ENCODE assay signal across 14 cellular contexts in the genomic region with DNA sequence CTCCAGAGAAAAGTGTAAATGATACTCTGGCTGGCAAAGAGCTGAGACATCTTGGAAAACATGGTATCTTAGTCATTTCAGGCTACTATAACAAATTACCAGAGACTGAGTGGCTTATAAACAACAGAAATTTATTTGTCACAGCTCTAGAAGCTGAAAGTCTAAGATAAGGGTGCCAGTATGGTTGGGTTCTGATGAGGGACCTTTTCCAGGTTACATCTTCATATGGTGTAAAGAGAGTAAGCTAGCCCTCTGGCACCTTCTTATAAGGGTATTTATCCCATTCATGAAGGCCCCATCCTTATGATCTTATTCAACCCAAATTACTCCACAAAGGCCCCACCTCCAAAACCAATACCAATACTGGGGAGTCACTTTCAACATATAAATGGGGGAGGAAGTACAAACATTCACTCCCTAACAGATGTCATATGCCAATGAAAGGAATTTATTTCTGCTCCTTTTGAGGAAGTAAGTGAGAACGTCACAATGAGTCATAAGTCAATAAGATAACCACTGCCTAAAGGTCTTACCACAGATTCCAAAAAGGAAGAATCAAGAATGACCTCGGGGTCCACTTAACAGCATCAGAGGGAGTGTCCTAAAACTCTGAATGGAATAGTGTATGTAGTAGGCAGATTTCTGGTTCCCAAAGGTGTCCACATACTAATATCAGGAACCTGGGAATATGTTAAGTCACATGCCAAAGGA.
DNase-seq lines count a peak whose midpoint lies in the region; ATAC-seq and TF ChIP-seq lines count a peak whose summit lies in the region.
"Had no signal": no experiment of that assay in that cellular context is flagged by ENCODE, and none has a peak within 500 bp of the region (broad histone marks: within the 10 kb centered on the region; RNA-seq: fewer than 3 reads in every experiment).

No MANE protein-coding gene starts in this region.

- H3K4me3 Mint-ChIP-seq in CD8-positive, alpha-beta memory T cell, result no peak overlapping the region

- no peak overlapping the region for H3K9ac ChIP-seq in IMR-90 (ENCODE audit: low read depth, low read length)
- H3K9ac ChIP-seq in colonic mucosa (ENCODE audit: low read depth in 2 of 2, low read length in 2 of 2), result no peak overlapping the region

- no peak overlapping the region for H3K23ac ChIP-seq in IMR-90 (ENCODE audit: low read depth, low read length)

- no peak overlapping the region for H2AK9ac ChIP-seq in IMR-90 (replicated peaks; ENCODE audit: low read depth, low read length, poor library complexity)

- no peaks in the 10 kb centered on the region for H4K20me1 ChIP-seq in IMR-90 (ENCODE audit: insufficient read depth, low read length)

- no TSS peak for BruUV-seq in IMR-90 (replicated peaks; lab: Mats Ljungman, UMichigan)

- no peaks in the 10 kb centered on the region for H3K36me3 Mint-ChIP-seq in CD8-positive, alpha-beta memory T cell

- H2BK120ac ChIP-seq in IMR-90 (ENCODE audit: low read depth, low read length), result no peak overlapping the region

- CTCF ChIA-PET in IMR-90 (lab: Yijun Ruan, JAX), result interaction anchor here (0.8 kb wide), 1 partner anchor 13 kb away, joined by 3 read pairs; no protein-coding TSS in a partner anchor
- CTCF ChIA-PET in CD8-positive, alpha-beta memory T cell (lab: Charles Lee), result no interaction called here

- no peak overlapping the region for H3K14ac ChIP-seq in IMR-90 (replicated peaks; ENCODE audit: low read depth, low read length)

- H3K56ac ChIP-seq in IMR-90 (ENCODE audit: extremely low read depth, insufficient read depth, low read length), result no peak overlapping the region

- H4K5ac ChIP-seq in IMR-90 (ENCODE audit: low read depth, low read length), result no peak overlapping the region

- no peak for TF ChIP-seq RAD21 in IMR-90 (IDR thresholded peaks at IDR 0.05; ENCODE audit: low read length)

- H3K27ac ChIP-seq in IMR-90 (ENCODE audit: insufficient read depth, low read length) (no peak overlapping the region), colonic mucosa (no peak overlapping the region)
- no peak overlapping the region for H3K27ac ChIP-seq in CD8-positive, alpha-beta memory T cell (ENCODE audit: low read depth, low read length)
- H3K27ac ChIP-seq: SJCRH30 had no signal

- no peak overlapping the region for H2BK20ac ChIP-seq in IMR-90 (ENCODE audit: low read depth, low read length)

- H2BK5ac ChIP-seq in IMR-90 (ENCODE audit: low read depth, low read length, poor library complexity, severe bottlenecking), result no peak overlapping the region

- H3K27me3 Mint-ChIP-seq in CD8-positive, alpha-beta memory T cell, result peaks cover 5 to 10% of the 10 kb centered on the region in 2 donors

- dilution Hi-C loops in IMR-90 (cut with HindIII; ENCODE audit: low sequenced_read_pairs, unreplicated experiment), result no loop called here

- TF ChIP-seq CTCF in IMR-90 (conservative IDR thresholded peaks at IDR 0.05; ENCODE audit: low read depth, low read length) (no peak), colonic mucosa (IDR thresholded peaks at IDR 0.05) (no peak)

- no peaks in the 10 kb centered on the region; the same call in 1 of the 2 replicates for H3K27me3 ChIP-seq in IMR-90 (ENCODE audit: control insufficient read depth, insufficient read depth, low read length)
- no peaks in the 10 kb centered on the region for H3K27me3 ChIP-seq in colonic mucosa
- H3K27me3 ChIP-seq in CD8-positive, alpha-beta memory T cell (ENCODE audit: insufficient read depth, low read length, poor library complexity, severe bottlenecking), result no peaks in the 10 kb centered on the region
- H3K27me3 ChIP-seq: MG63, SJCRH30 had no signal

- no peak overlapping the region for H4K91ac ChIP-seq in IMR-90 (ENCODE audit: insufficient read depth, low read depth, low read length)

- no peaks in the 10 kb centered on the region for H3K4me1 Mint-ChIP-seq in CD8-positive, alpha-beta memory T cell

- no peak overlapping the region for H2BK15ac ChIP-seq in IMR-90 (ENCODE audit: low read depth, low read length)

- H3K18ac ChIP-seq in IMR-90 (ENCODE audit: low read depth, low read length), result no peak overlapping the region

- no peak overlapping the region; the same call in 1 of the 2 replicates for H3K4me2 ChIP-seq in IMR-90 (ENCODE audit: low read depth, low read length)

- H3K4me3 ChIP-seq in IMR-90 (ENCODE audit: insufficient read depth, low read depth, low read length) (no peak overlapping the region), colonic mucosa (no peak overlapping the region)
- H3K4me3 ChIP-seq in CD8-positive, alpha-beta memory T cell (ENCODE audit: low read length), result no peak overlapping the region
- H3K4me3 ChIP-seq: MG63, SJCRH30 had no signal

- WGBS in IMR-90 (ENCODE audit: extremely low coverage in 2 of 2, insufficient read length in 1 of 2), 2 experiments, result no CpG with 5 or more reads among the region's 2 CpGs

- no peaks in the 10 kb centered on the region for H3K9me3 ChIP-seq in IMR-90 (ENCODE audit: control insufficient read depth, insufficient read depth, low read length)
- no peaks in the 10 kb centered on the region for H3K9me3 ChIP-seq in colonic mucosa
- no peaks in the 10 kb centered on the region for H3K9me3 ChIP-seq in CD8-positive, alpha-beta memory T cell (ENCODE audit: low read length)
- H3K9me3 ChIP-seq: MG63, SJCRH30 had no signal

- H2AK5ac ChIP-seq in IMR-90 (ENCODE audit: low read depth, low read length), result no peak overlapping the region

- H3K4me1 ChIP-seq in IMR-90 (ENCODE audit: control insufficient read depth, insufficient read depth, low read length), result peaks cover 2% of the 10 kb centered on the region; the same call in 1 of the 2 replicates
- no peaks in the 10 kb centered on the region for H3K4me1 ChIP-seq in colonic mucosa
- no peaks in the 10 kb centered on the region for H3K4me1 ChIP-seq in CD8-positive, alpha-beta memory T cell (ENCODE audit: insufficient read depth, low read length)
- H3K4me1 ChIP-seq: SJCRH30 had no signal

- DNase-seq in A172 (ENCODE audit: low spot score) (peak; percentile 40), IMR-90 (peak; percentile 47), SKM-1 (lab: John Stamatoyannopoulos, UW; ENCODE audit: unreplicated experiment) (peak; percentile 3), fibroblast of peridontal ligament (ENCODE audit: extremely low read depth) (peak; percentile 22), cortex of kidney (lab: John Stamatoyannopoulos, UW) (no peak), NCI-H2081 (lab: John Stamatoyannopoulos, UW) (no peak), colonic mucosa (no peak)
- no peak for DNase-seq in CD8-positive, alpha-beta memory T cell
- DNase-seq: activated CD4-positive, alpha-beta T cell treated with anti-CD3 and anti-CD28 coated beads for 48 hours; glutamatergic neuron; MG63; NCI-H524 treated with DMSO at 0.1 percent for 48 hours; SJCRH30 had no signal

- peak; percentile 66 for ATAC-seq in IMR-90 (ENCODE audit: low read depth)
- ATAC-seq: left lobe of liver had no signal

- no peak overlapping the region for H4K8ac ChIP-seq in IMR-90 (ENCODE audit: low read depth in 2 of 2, low read length in 2 of 2)

- H3K27ac Mint-ChIP-seq in CD8-positive, alpha-beta memory T cell, result no peak overlapping the region

- in situ Hi-C loops in IMR-90 (cut with MboI; ENCODE audit: low sequenced_read_pairs), result loop anchor here (25.0 kb wide), 2 partner anchors 526 to 1201 kb away; no protein-coding TSS in a partner anchor

- no peak overlapping the region for H2AFZ ChIP-seq in IMR-90 (replicated peaks; ENCODE audit: low read length, poor library complexity)

- TF ChIP-seq POLR2A in IMR-90 (IDR thresholded peaks at IDR 0.05; ENCODE audit: low read depth, low read length), result no peak

- no peaks in the 10 kb centered on the region for H3K9me1 ChIP-seq in IMR-90 (ENCODE audit: insufficient read depth, low read length)

- H3K79me1 ChIP-seq in IMR-90 (ENCODE audit: low read depth in 1 of 2, low read length in 2 of 2), result no peaks in the 10 kb centered on the region

- intact Hi-C loops in IMR-90 (cut with micrococcal nuclease), result loop anchor here (10.0 kb wide), 1 partner anchor 1098 kb away; no protein-coding TSS in a partner anchor
- intact Hi-C loops in colonic mucosa (cut with DNase I), result no loop called here

- POLR2A ChIA-PET in IMR-90 (lab: Charles Lee; ENCODE audit: unreplicated experiment), result no interaction called here
- POLR2A ChIA-PET in CD8-positive, alpha-beta memory T cell (lab: Charles Lee), result no interaction called here

- H3K9me3 Mint-ChIP-seq in CD8-positive, alpha-beta memory T cell, result no peaks in the 10 kb centered on the region

- H3K4ac ChIP-seq in IMR-90 (ENCODE audit: low read depth, low read length), result 0 out of 2 replicates have a peak overlapping the region, but pooled peaks have one; percentile 36

- H3K36me3 ChIP-seq in IMR-90 (ENCODE audit: control insufficient read depth, insufficient read depth, low read length) (no peaks in the 10 kb centered on the region), colonic mucosa (no peaks in the 10 kb centered on the region)
- no peaks in the 10 kb centered on the region for H3K36me3 ChIP-seq in CD8-positive, alpha-beta memory T cell (ENCODE audit: insufficient read depth, low read length)
- H3K36me3 ChIP-seq: MG63, SJCRH30 had no signal

TF ChIP-seq in IMR-90, 13 proteins besides CTCF, POLR2A, EP300 and RAD21 (continues in another document):
- TF ChIP-seq RFX5 (IDR thresholded peaks at IDR 0.05; ENCODE audit: low read depth, low read length), result no peak
- no peak for TF ChIP-seq BHLHE40 (IDR thresholded peaks at IDR 0.05; ENCODE audit: low read depth, low read length)
- TF ChIP-seq, protein P1, sequence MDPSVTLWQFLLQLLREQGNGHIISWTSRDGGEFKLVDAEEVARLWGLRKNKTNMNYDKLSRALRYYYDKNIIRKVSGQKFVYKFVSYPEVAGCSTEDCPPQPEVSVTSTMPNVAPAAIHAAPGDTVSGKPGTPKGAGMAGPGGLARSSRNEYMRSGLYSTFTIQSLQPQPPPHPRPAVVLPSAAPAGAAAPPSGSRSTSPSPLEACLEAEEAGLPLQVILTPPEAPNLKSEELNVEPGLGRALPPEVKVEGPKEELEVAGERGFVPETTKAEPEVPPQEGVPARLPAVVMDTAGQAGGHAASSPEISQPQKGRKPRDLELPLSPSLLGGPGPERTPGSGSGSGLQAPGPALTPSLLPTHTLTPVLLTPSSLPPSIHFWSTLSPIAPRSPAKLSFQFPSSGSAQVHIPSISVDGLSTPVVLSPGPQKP (IDR thresholded peaks at IDR 0.05; ENCODE audit: borderline replicate concordance, low read depth, low read length), result no peak
- TF ChIP-seq, protein P2, sequence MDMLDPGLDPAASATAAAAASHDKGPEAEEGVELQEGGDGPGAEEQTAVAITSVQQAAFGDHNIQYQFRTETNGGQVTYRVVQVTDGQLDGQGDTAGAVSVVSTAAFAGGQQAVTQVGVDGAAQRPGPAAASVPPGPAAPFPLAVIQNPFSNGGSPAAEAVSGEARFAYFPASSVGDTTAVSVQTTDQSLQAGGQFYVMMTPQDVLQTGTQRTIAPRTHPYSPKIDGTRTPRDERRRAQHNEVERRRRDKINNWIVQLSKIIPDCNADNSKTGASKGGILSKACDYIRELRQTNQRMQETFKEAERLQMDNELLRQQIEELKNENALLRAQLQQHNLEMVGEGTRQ (IDR thresholded peaks at IDR 0.05; ENCODE audit: low read depth, low read length), result no peak
- no peak for TF ChIP-seq MAFK (IDR thresholded peaks at IDR 0.05; ENCODE audit: low read depth, low read length)
- no peak for TF ChIP-seq CEBPB (IDR thresholded peaks at IDR 0.05; ENCODE audit: low read depth, low read length)
- TF ChIP-seq CHD1 (IDR thresholded peaks at IDR 0.05; ENCODE audit: low read depth, low read length), result no peak
- no peak for TF ChIP-seq MXI1 (IDR thresholded peaks at IDR 0.05; ENCODE audit: borderline replicate concordance, low read depth, low read length)

Comparison
In these comparisons a context has a peak if more than half of its experiments do, and no peak if none do; other contexts are left out.
1. DNase-seq: peak in A172 (single experiment), IMR-90 (single experiment), SKM-1 (single experiment) and fibroblast of peridontal ligament (single experiment); none in cortex of kidney (single experiment), NCI-H2081 (0 of 2), colonic mucosa (single experiment) and CD8-positive, alpha-beta memory T cell (0 of 5).